Comparison of ENCODE assay signal across 1 cellular context in genomic region chr1:35588197-35588910, GRCh38.
TF ChIP-seq lines count a peak whose summit lies in the region.

No MANE protein-coding gene starts in this region.

TF ChIP-seq in IMR-90, 13 proteins besides CTCF, POLR2A, EP300 and RAD21:
- no peak for TF ChIP-seq MAZ (IDR thresholded peaks at IDR 0.05; ENCODE audit: borderline replicate concordance, low read depth, low read length)
- no peak for TF ChIP-seq CEBPB (IDR thresholded peaks at IDR 0.05; ENCODE audit: low read depth, low read length)
